In the genomic region with DNA sequence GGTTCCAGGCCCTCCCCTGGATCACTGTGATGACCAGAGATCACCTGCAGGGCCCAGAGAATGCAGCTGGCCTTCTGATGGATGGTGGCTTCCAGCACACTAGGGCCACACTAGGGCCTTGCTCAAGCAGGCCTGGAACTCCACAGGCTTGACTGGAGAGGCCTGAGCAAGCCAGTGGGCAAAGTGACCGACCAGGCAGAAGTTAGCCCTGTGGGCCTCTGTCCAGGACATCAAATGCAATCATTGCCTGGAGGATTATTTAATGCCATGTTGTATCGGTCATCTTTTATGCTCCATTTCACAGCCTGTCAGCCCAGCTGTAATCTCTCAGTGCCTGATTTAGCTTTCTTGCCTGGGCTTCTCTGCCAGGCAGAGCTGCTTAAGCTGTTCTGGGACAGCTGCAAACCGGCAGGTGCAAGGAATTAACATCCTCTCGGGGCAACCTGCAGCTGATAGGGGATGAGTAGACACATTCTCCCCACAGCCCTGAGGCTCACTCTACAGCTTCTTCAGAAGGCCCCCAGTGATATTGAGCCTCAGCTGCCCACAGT, we compare ENCODE assay signal across 16 cellular contexts. TPM values are rescaled to one million over a fixed set of nuclear protein-coding genes. Genes with fewer than 3 reads are reported as not detected.
DNase-seq lines count a peak whose midpoint lies in the region; ATAC-seq and TF ChIP-seq lines count a peak whose summit lies in the region.
"Had no signal": no experiment of that assay in that cellular context is flagged by ENCODE, and none has a peak within 500 bp of the region (broad histone marks: within the 10 kb centered on the region; RNA-seq: fewer than 3 reads in every experiment).

No MANE protein-coding gene starts in this region.

- ATAC-seq in activated CD8-positive, alpha-beta T cell treated with anti-CD3 and anti-CD28 coated beads, Interleukin-2, amount 10 ng/mL, durations not matched to agents 7 days and 5 days = no peak
- ATAC-seq in activated CD8-positive, alpha-beta T cell treated with anti-CD3 and anti-CD28 coated beads for 36 hours = no peak
- ATAC-seq in right cardiac atrium = peak; percentile 14 to 22
- no peak for ATAC-seq in GM21526 (IDR thresholded peaks at IDR 0.05; ENCODE audit: low FRiP score, unreplicated experiment)
- ATAC-seq in body of pancreas = no peak
- ATAC-seq: naive thymus-derived CD8-positive, alpha-beta T cell; upper lobe of right lung had no signal

- H3K36me3 ChIP-seq in WERI-Rb-1 (no peaks in the 10 kb centered on the region; the same call in 1 of the 2 replicates), thyroid gland (no peaks in the 10 kb centered on the region), body of pancreas (replicated peaks in 1 of 2; ENCODE audit: insufficient read depth in 1 of 2, low read depth in 2 of 2) (no peaks in the 10 kb centered on the region)

- no peaks in the 10 kb centered on the region for H3K36me3 Mint-ChIP-seq in activated CD8-positive, alpha-beta T cell treated with anti-CD3 and anti-CD28 coated beads, Interleukin-2, amount 10 ng/mL, durations not matched to agents 7 days and 5 days (ENCODE audit: low read depth)
- peaks cover 1% of the 10 kb centered on the region for H3K36me3 Mint-ChIP-seq in activated CD8-positive, alpha-beta T cell treated with anti-CD3 and anti-CD28 coated beads for 36 hours (ENCODE audit: low read depth)
- H3K36me3 Mint-ChIP-seq: activated naive CD4-positive, alpha-beta T cell treated with anti-CD3 and anti-CD28 coated beads, Interleukin-2, amount 10 ng/mL, durations not matched to agents 7 days and 5 days; IgD-negative memory B cell had no signal

- H3K27ac ChIP-seq in WERI-Rb-1 (peak overlapping the region; percentile 32), right cardiac atrium (ENCODE audit: low read length) (no peak overlapping the region), thyroid gland (no peak overlapping the region), body of pancreas (no peak overlapping the region)
- H3K27ac ChIP-seq: upper lobe of right lung had no signal

- 51% methylated on average over 4 of the region's 4 CpGs for WGBS in right cardiac atrium
- WGBS in thyroid gland, 2 donors = 61 to 81% methylated on average over 4 of the region's 4 CpGs
- WGBS in body of pancreas, 2 donors = 60 to 76% methylated on average over 3 to 4 of the region's 4 CpGs

- H3K9me3 Mint-ChIP-seq in activated CD8-positive, alpha-beta T cell treated with anti-CD3 and anti-CD28 coated beads, Interleukin-2, amount 10 ng/mL, durations not matched to agents 7 days and 5 days (ENCODE audit: insufficient read depth) = no peaks in the 10 kb centered on the region
- H3K9me3 Mint-ChIP-seq in activated CD8-positive, alpha-beta T cell treated with anti-CD3 and anti-CD28 coated beads for 36 hours = no peaks in the 10 kb centered on the region
- H3K9me3 Mint-ChIP-seq: activated naive CD4-positive, alpha-beta T cell treated with anti-CD3 and anti-CD28 coated beads, Interleukin-2, amount 10 ng/mL, durations not matched to agents 7 days and 5 days; IgD-negative memory B cell; immature natural killer cell; naive thymus-derived CD8-positive, alpha-beta T cell had no signal

- intact Hi-C loops in activated CD8-positive, alpha-beta T cell treated with anti-CD3 and anti-CD28 coated beads for 36 hours (cut with micrococcal nuclease) = loop anchor here (10.0 kb wide), 1 partner anchor 386 kb away; no protein-coding TSS in a partner anchor
- intact Hi-C loops in right cardiac atrium (cut with DNase I) = loop anchor here in 3 of 4 donors (10.0 kb wide), 4 partner anchors 76 to 756 kb away; no protein-coding TSS in a partner anchor
- intact Hi-C loops in thyroid gland (cut with DNase I) = loop anchor here (5.0 to 10.0 kb wide), 3 partner anchors 76 to 776 kb away; partner anchors contain the start of gene NEK2
- intact Hi-C loops in body of pancreas (cut with DNase I) = no loop called here

- POLR2A ChIA-PET in activated CD8-positive, alpha-beta T cell treated with anti-CD3 and anti-CD28 coated beads, Interleukin-2, amount 10 ng/mL, durations not matched to agents 7 days and 5 days (lab: Charles Lee) = no interaction called here
- POLR2A ChIA-PET in activated CD8-positive, alpha-beta T cell treated with anti-CD3 and anti-CD28 coated beads for 36 hours (lab: Charles Lee) = no interaction called here

- H3K4me1 ChIP-seq in right cardiac atrium (ENCODE audit: control insufficient read depth, insufficient read depth, low read length) = peaks cover 3% of the 10 kb centered on the region
- no peaks in the 10 kb centered on the region for H3K4me1 ChIP-seq in thyroid gland
- no peaks in the 10 kb centered on the region for H3K4me1 ChIP-seq in body of pancreas
- H3K4me1 ChIP-seq: upper lobe of right lung had no signal

- H3K4me3 Mint-ChIP-seq in activated CD8-positive, alpha-beta T cell treated with anti-CD3 and anti-CD28 coated beads, Interleukin-2, amount 10 ng/mL, durations not matched to agents 7 days and 5 days = no peak overlapping the region
- no peak overlapping the region for H3K4me3 Mint-ChIP-seq in activated CD8-positive, alpha-beta T cell treated with anti-CD3 and anti-CD28 coated beads for 36 hours
- H3K4me3 Mint-ChIP-seq: activated naive CD4-positive, alpha-beta T cell treated with anti-CD3 and anti-CD28 coated beads, Interleukin-2, amount 10 ng/mL, durations not matched to agents 7 days and 5 days; immature natural killer cell; naive thymus-derived CD8-positive, alpha-beta T cell had no signal

- H3K27me3 Mint-ChIP-seq in activated CD8-positive, alpha-beta T cell treated with anti-CD3 and anti-CD28 coated beads, Interleukin-2, amount 10 ng/mL, durations not matched to agents 7 days and 5 days (ENCODE audit: low read depth) = no peaks in the 10 kb centered on the region
- no peaks in the 10 kb centered on the region for H3K27me3 Mint-ChIP-seq in activated CD8-positive, alpha-beta T cell treated with anti-CD3 and anti-CD28 coated beads for 36 hours
- H3K27me3 Mint-ChIP-seq: activated naive CD4-positive, alpha-beta T cell treated with anti-CD3 and anti-CD28 coated beads, Interleukin-2, amount 10 ng/mL, durations not matched to agents 7 days and 5 days; IgD-negative memory B cell; naive thymus-derived CD8-positive, alpha-beta T cell had no signal

- peaks cover 2% of the 10 kb centered on the region for H3K4me1 Mint-ChIP-seq in activated CD8-positive, alpha-beta T cell treated with anti-CD3 and anti-CD28 coated beads, Interleukin-2, amount 10 ng/mL, durations not matched to agents 7 days and 5 days (ENCODE audit: low read depth)
- H3K4me1 Mint-ChIP-seq in activated CD8-positive, alpha-beta T cell treated with anti-CD3 and anti-CD28 coated beads for 36 hours (ENCODE audit: low read depth) = no peaks in the 10 kb centered on the region
- H3K4me1 Mint-ChIP-seq: activated naive CD4-positive, alpha-beta T cell treated with anti-CD3 and anti-CD28 coated beads, Interleukin-2, amount 10 ng/mL, durations not matched to agents 7 days and 5 days; IgD-negative memory B cell; immature natural killer cell had no signal

- CTCF ChIA-PET in activated CD8-positive, alpha-beta T cell treated with anti-CD3 and anti-CD28 coated beads, Interleukin-2, amount 10 ng/mL, durations not matched to agents 7 days and 5 days (lab: Charles Lee) = interaction anchor here (0.8 to 1.0 kb wide), 2 partner anchors 22 to 769 kb away, joined by 3 read pairs; no protein-coding TSS in a partner anchor
- CTCF ChIA-PET in activated CD8-positive, alpha-beta T cell treated with anti-CD3 and anti-CD28 coated beads for 36 hours (lab: Charles Lee) = interaction anchor here (1.6 to 8.3 kb wide), 2 partner anchors 29 to 769 kb away, joined by 3 to 104 read pairs; no protein-coding TSS in a partner anchor

- no peak for TF ChIP-seq CTCF in activated CD8-positive, alpha-beta T cell treated with anti-CD3 and anti-CD28 coated beads for 36 hours (IDR thresholded peaks at IDR 0.05)
- TF ChIP-seq CTCF in WERI-Rb-1 (IDR thresholded peaks at IDR 0.05; ENCODE audit: low read depth, low read length) = no peak
- TF ChIP-seq CTCF in thyroid gland (IDR thresholded peaks at IDR 0.05) = no peak
- TF ChIP-seq CTCF in body of pancreas (IDR thresholded peaks at IDR 0.05) = no peak

- H3K4me3 ChIP-seq in WERI-Rb-1 (ENCODE audit: low read depth, low read length) (no peak overlapping the region), right cardiac atrium (ENCODE audit: low read length) (no peak overlapping the region), thyroid gland (replicated peaks in 1 of 3) (no peak overlapping the region), body of pancreas (no peak overlapping the region)
- H3K4me3 ChIP-seq: smooth muscle cell, upper lobe of right lung had no signal

- no peaks in the 10 kb centered on the region for H3K9me3 ChIP-seq in WERI-Rb-1 (ENCODE audit: severe bottlenecking)
- H3K9me3 ChIP-seq in right cardiac atrium (ENCODE audit: control insufficient read depth, low read length) = no peaks in the 10 kb centered on the region
- H3K9me3 ChIP-seq in thyroid gland = no peaks in the 10 kb centered on the region
- H3K9me3 ChIP-seq in body of pancreas = no peaks in the 10 kb centered on the region
- H3K9me3 ChIP-seq: upper lobe of right lung had no signal

- TF ChIP-seq POLR2A in thyroid gland (IDR thresholded peaks at IDR 0.05) (no peak), body of pancreas (IDR thresholded peaks at IDR 0.05) (no peak)

- no peak for DNase-seq in activated CD8-positive, alpha-beta T cell treated with anti-CD3 and anti-CD28 coated beads, Interleukin-2, amount 10 ng/mL, durations not matched to agents 7 days and 5 days
- DNase-seq in activated CD8-positive, alpha-beta T cell treated with anti-CD3 and anti-CD28 coated beads for 36 hours = no peak
- DNase-seq in WERI-Rb-1 (peak; percentile 80), right cardiac atrium (no peak), thyroid gland (peak; percentile 14 to 43), HuH-7.5 (ENCODE audit: low spot score) (no peak), body of pancreas (no peak)
- DNase-seq: activated naive CD4-positive, alpha-beta T cell treated with anti-CD3 and anti-CD28 coated beads, Interleukin-2, amount 10 ng/mL, durations not matched to agents 7 days and 5 days; cerebellar nuclear complex; immature natural killer cell; naive thymus-derived CD8-positive, alpha-beta T cell; NCI-H2171 treated with DMSO at 0.1 percent for 48 hours; upper lobe of right lung had no signal

- H3K27me3 ChIP-seq in WERI-Rb-1 (ENCODE audit: insufficient read depth, low read depth, severe bottlenecking) (no peaks in the 10 kb centered on the region), right cardiac atrium (ENCODE audit: control insufficient read depth, insufficient read depth) (no peaks in the 10 kb centered on the region), thyroid gland (no peaks in the 10 kb centered on the region), body of pancreas (no peaks in the 10 kb centered on the region)
- H3K27me3 ChIP-seq: upper lobe of right lung had no signal

- peak overlapping the region; percentile 3 for H3K27ac Mint-ChIP-seq in activated CD8-positive, alpha-beta T cell treated with anti-CD3 and anti-CD28 coated beads, Interleukin-2, amount 10 ng/mL, durations not matched to agents 7 days and 5 days
- no peak overlapping the region for H3K27ac Mint-ChIP-seq in activated CD8-positive, alpha-beta T cell treated with anti-CD3 and anti-CD28 coated beads for 36 hours
- H3K27ac Mint-ChIP-seq: activated naive CD4-positive, alpha-beta T cell treated with anti-CD3 and anti-CD28 coated beads, Interleukin-2, amount 10 ng/mL, durations not matched to agents 7 days and 5 days; IgD-negative memory B cell; immature natural killer cell had no signal

RNA-seq across cellular contexts. Expression of gene NENF, which starts 17.7 kb away (rescaled TPM):
- total RNA-seq in activated CD8-positive, alpha-beta T cell treated with anti-CD3 and anti-CD28 coated beads, Interleukin-2, amount 10 ng/mL, durations not matched to agents 7 days and 5 days = 10 to 100 TPM; 29.2 to 29.3 TPM
- 10 to 100 TPM; 27.7 to 35.4 TPM for total RNA-seq in activated CD8-positive, alpha-beta T cell treated with anti-CD3 and anti-CD28 coated beads for 36 hours
- total RNA-seq in right cardiac atrium (100 to 1,000 TPM in 3 of 4 donors, 10 to 100 TPM in 1; 99.4 to 117 (median 104) TPM), thyroid gland (100 to 1,000 TPM in 3 of 4 donors, 10 to 100 TPM in 1; 42.4 to 181 (median 122) TPM), body of pancreas (10 to 100 TPM; 85.4 to 89.7 TPM)
- 121 TPM for polyA plus RNA-seq in right cardiac atrium

RNA-seq across cellular contexts. Expression of gene PACC1, which starts 35.7 kb away (rescaled TPM):
- 10 to 100 TPM in 1 of 2 experiments, 1 to 10 TPM in 1; 10.0 to 13.2 TPM for total RNA-seq in activated CD8-positive, alpha-beta T cell treated with anti-CD3 and anti-CD28 coated beads, Interleukin-2, amount 10 ng/mL, durations not matched to agents 7 days and 5 days
- total RNA-seq in activated CD8-positive, alpha-beta T cell treated with anti-CD3 and anti-CD28 coated beads for 36 hours = 10 to 100 TPM; 11.1 to 11.7 TPM
- total RNA-seq in right cardiac atrium (1 to 10 TPM; 3.2 to 4.9 (median 4.3) TPM), thyroid gland (1 to 10 TPM; 2.9 to 5.5 (median 4.9) TPM), body of pancreas (1 to 10 TPM in 1 of 2 donors, not detected in 1; 4.2 TPM)
- polyA plus RNA-seq in right cardiac atrium = 2.3 TPM

Comparison
In these comparisons a context has a peak if more than half of its experiments do, and no peak if none do; other contexts are left out.
1. ATAC-seq: peak in right cardiac atrium (2 of 2); none in activated CD8-positive, alpha-beta T cell treated with anti-CD3 and anti-CD28 coated beads, Interleukin-2, amount 10 ng/mL, durations not matched to agents 7 days and 5 days (single experiment), activated CD8-positive, alpha-beta T cell treated with anti-CD3 and anti-CD28 coated beads for 36 hours (single experiment), GM21526 (single experiment) and body of pancreas (single experiment).
2. DNase-seq: peak in WERI-Rb-1 (single experiment) and thyroid gland (2 of 2); none in activated CD8-positive, alpha-beta T cell treated with anti-CD3 and anti-CD28 coated beads, Interleukin-2, amount 10 ng/mL, durations not matched to agents 7 days and 5 days (single experiment), activated CD8-positive, alpha-beta T cell treated with anti-CD3 and anti-CD28 coated beads for 36 hours (single experiment), right cardiac atrium (0 of 3), HuH-7.5 (single experiment) and body of pancreas (0 of 4).